Comparison of ENCODE assay signal across 1 cellular context in genomic region chr14:21096438-21096837, GRCh38.
TF ChIP-seq lines count a peak whose summit lies in the region.

No MANE protein-coding gene starts in this region.

TF ChIP-seq in GM23338, 12 proteins besides CTCF, POLR2A, EP300 and RAD21 (continued from another document):
- TF ChIP-seq, protein P1, sequence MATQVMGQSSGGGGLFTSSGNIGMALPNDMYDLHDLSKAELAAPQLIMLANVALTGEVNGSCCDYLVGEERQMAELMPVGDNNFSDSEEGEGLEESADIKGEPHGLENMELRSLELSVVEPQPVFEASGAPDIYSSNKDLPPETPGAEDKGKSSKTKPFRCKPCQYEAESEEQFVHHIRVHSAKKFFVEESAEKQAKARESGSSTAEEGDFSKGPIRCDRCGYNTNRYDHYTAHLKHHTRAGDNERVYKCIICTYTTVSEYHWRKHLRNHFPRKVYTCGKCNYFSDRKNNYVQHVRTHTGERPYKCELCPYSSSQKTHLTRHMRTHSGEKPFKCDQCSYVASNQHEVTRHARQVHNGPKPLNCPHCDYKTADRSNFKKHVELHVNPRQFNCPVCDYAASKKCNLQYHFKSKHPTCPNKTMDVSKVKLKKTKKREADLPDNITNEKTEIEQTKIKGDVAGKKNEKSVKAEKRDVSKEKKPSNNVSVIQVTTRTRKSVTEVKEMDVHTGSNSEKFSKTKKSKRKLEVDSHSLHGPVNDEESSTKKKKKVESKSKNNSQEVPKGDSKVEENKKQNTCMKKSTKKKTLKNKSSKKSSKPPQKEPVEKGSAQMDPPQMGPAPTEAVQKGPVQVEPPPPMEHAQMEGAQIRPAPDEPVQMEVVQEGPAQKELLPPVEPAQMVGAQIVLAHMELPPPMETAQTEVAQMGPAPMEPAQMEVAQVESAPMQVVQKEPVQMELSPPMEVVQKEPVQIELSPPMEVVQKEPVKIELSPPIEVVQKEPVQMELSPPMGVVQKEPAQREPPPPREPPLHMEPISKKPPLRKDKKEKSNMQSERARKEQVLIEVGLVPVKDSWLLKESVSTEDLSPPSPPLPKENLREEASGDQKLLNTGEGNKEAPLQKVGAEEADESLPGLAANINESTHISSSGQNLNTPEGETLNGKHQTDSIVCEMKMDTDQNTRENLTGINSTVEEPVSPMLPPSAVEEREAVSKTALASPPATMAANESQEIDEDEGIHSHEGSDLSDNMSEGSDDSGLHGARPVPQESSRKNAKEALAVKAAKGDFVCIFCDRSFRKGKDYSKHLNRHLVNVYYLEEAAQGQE (IDR thresholded peaks at IDR 0.05; ENCODE audit: unreplicated experiment) = no peak
- TF ChIP-seq EZH2phosphoT487 (IDR thresholded peaks at IDR 0.05; ENCODE audit: unreplicated experiment) (no peak), EZH2 (IDR thresholded peaks at IDR 0.05; ENCODE audit: low read depth, unreplicated experiment) (no peak), NANOG (IDR thresholded peaks at IDR 0.05; ENCODE audit: borderline replicate concordance) (no peak)
TF ChIP-seq in GM23338: peak in this region for 0.
